ENCODE assay signal across 1 cellular context in genomic region chr12:6492838-6493579, GRCh38.
TF ChIP-seq lines count a peak whose summit lies in the region.

Gene MRPL51, minus strand, starts transcription at chr12:6493262. Its CDS starts 126 bp downstream, at chr12:6493136.

TF ChIP-seq in K562, 482 proteins besides CTCF, POLR2A, EP300 and RAD21 (continued from another document and continues in another):
- TF ChIP-seq, protein P1, sequence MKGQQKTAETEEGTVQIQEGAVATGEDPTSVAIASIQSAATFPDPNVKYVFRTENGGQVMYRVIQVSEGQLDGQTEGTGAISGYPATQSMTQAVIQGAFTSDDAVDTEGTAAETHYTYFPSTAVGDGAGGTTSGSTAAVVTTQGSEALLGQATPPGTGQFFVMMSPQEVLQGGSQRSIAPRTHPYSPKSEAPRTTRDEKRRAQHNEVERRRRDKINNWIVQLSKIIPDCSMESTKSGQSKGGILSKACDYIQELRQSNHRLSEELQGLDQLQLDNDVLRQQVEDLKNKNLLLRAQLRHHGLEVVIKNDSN (CRISPR knock-in tag; IDR thresholded peaks at IDR 0.05), result peak; percentile 32; the same call in 1 of the 2 replicates
- no peak for TF ChIP-seq ZNF717 (CRISPR knock-in tag; IDR thresholded peaks at IDR 0.05)
- TF ChIP-seq TBL1XR1 (IDR thresholded peaks at IDR 0.05; ENCODE audit: low read length in 2 of 2), result no peak
- TF ChIP-seq ZBTB17 (CRISPR knock-in tag; IDR thresholded peaks at IDR 0.05), result no peak
- peak; percentile 85 for TF ChIP-seq RBFOX2 (IDR thresholded peaks at IDR 0.05; ENCODE audit: low read depth, low read length)
- TF ChIP-seq C11orf30 (IDR thresholded peaks at IDR 0.05; ENCODE audit: low read depth), result peak; percentile 91
- TF ChIP-seq, protein P2, sequence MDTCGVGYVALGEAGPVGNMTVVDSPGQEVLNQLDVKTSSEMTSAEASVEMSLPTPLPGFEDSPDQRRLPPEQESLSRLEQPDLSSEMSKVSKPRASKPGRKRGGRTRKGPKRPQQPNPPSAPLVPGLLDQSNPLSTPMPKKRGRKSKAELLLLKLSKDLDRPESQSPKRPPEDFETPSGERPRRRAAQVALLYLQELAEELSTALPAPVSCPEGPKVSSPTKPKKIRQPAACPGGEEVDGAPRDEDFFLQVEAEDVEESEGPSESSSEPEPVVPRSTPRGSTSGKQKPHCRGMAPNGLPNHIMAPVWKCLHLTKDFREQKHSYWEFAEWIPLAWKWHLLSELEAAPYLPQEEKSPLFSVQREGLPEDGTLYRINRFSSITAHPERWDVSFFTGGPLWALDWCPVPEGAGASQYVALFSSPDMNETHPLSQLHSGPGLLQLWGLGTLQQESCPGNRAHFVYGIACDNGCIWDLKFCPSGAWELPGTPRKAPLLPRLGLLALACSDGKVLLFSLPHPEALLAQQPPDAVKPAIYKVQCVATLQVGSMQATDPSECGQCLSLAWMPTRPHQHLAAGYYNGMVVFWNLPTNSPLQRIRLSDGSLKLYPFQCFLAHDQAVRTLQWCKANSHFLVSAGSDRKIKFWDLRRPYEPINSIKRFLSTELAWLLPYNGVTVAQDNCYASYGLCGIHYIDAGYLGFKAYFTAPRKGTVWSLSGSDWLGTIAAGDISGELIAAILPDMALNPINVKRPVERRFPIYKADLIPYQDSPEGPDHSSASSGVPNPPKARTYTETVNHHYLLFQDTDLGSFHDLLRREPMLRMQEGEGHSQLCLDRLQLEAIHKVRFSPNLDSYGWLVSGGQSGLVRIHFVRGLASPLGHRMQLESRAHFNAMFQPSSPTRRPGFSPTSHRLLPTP (IDR thresholded peaks at IDR 0.05; ENCODE audit: borderline replicate concordance, extremely low read depth, insufficient read length), result no peak
- peak in 1 of 2 experiments; percentile 86; a peak in 2 of 4 replicates for TF ChIP-seq SIN3A (IDR thresholded peaks at IDR 0.05; ENCODE audit: borderline replicate concordance in 2 of 2, control insufficient read depth in 1 of 2, low read depth in 2 of 2, low read length in 2 of 2)
- TF ChIP-seq ILK (tag; IDR thresholded peaks at IDR 0.05; ENCODE audit: borderline replicate concordance, low read depth), result no peak
- TF ChIP-seq TFE3 (CRISPR knock-in tag; IDR thresholded peaks at IDR 0.05), result no peak
- TF ChIP-seq, protein P3, sequence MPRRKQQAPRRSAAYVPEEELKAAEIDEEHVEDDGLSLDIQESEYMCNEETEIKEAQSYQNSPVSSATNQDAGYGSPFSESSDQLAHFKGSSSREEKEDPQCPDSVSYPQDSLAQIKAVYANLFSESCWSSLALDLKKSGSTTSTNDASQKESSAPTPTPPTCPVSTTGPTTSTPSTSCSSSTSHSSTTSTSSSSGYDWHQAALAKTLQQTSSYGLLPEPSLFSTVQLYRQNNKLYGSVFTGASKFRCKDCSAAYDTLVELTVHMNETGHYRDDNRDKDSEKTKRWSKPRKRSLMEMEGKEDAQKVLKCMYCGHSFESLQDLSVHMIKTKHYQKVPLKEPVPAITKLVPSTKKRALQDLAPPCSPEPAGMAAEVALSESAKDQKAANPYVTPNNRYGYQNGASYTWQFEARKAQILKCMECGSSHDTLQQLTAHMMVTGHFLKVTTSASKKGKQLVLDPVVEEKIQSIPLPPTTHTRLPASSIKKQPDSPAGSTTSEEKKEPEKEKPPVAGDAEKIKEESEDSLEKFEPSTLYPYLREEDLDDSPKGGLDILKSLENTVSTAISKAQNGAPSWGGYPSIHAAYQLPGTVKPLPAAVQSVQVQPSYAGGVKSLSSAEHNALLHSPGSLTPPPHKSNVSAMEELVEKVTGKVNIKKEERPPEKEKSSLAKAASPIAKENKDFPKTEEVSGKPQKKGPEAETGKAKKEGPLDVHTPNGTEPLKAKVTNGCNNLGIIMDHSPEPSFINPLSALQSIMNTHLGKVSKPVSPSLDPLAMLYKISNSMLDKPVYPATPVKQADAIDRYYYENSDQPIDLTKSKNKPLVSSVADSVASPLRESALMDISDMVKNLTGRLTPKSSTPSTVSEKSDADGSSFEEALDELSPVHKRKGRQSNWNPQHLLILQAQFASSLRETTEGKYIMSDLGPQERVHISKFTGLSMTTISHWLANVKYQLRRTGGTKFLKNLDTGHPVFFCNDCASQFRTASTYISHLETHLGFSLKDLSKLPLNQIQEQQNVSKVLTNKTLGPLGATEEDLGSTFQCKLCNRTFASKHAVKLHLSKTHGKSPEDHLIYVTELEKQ (CRISPR knock-in tag; IDR thresholded peaks at IDR 0.05), result no peak
- TF ChIP-seq SOX6 (IDR thresholded peaks at IDR 0.05), result no peak
- TF ChIP-seq ZNF3 (CRISPR knock-in tag; IDR thresholded peaks at IDR 0.05), result no peak
- TF ChIP-seq, protein P4, sequence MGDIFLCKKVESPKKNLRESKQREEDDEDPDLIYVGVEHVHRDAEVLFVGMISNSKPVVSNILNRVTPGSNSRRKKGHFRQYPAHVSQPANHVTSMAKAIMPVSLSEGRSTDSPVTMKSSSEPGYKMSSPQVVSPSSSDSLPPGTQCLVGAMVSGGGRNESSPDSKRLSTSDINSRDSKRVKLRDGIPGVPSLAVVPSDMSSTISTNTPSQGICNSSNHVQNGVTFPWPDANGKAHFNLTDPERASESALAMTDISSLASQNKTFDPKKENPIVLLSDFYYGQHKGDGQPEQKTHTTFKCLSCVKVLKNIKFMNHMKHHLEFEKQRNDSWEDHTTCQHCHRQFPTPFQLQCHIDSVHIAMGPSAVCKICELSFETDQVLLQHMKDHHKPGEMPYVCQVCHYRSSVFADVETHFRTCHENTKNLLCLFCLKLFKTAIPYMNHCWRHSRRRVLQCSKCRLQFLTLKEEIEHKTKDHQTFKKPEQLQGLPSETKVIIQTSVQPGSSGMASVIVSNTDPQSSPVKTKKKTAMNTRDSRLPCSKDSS (IDR thresholded peaks at IDR 0.05; ENCODE audit: low read depth, partially characterized antibody), result no peak
- TF ChIP-seq ZNF398 (CRISPR knock-in tag; IDR thresholded peaks at IDR 0.05), result no peak
- TF ChIP-seq FOXP1 (CRISPR knock-in tag; IDR thresholded peaks at IDR 0.05), result peak; percentile 41; the same call in 1 of the 2 replicates
- TF ChIP-seq, protein P5, sequence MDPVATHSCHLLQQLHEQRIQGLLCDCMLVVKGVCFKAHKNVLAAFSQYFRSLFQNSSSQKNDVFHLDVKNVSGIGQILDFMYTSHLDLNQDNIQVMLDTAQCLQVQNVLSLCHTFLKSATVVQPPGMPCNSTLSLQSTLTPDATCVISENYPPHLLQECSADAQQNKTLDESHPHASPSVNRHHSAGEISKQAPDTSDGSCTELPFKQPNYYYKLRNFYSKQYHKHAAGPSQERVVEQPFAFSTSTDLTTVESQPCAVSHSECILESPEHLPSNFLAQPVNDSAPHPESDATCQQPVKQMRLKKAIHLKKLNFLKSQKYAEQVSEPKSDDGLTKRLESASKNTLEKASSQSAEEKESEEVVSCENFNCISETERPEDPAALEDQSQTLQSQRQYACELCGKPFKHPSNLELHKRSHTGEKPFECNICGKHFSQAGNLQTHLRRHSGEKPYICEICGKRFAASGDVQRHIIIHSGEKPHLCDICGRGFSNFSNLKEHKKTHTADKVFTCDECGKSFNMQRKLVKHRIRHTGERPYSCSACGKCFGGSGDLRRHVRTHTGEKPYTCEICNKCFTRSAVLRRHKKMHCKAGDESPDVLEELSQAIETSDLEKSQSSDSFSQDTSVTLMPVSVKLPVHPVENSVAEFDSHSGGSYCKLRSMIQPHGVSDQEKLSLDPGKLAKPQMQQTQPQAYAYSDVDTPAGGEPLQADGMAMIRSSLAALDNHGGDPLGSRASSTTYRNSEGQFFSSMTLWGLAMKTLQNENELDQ (CRISPR knock-in tag; IDR thresholded peaks at IDR 0.05; ENCODE audit: borderline replicate concordance), result no peak
- no peak for TF ChIP-seq KHSRP (IDR thresholded peaks at IDR 0.05)
- TF ChIP-seq CREB3 (tag; conservative IDR thresholded peaks at IDR 0.05; ENCODE audit: low read depth), result no peak
- TF ChIP-seq, protein P6, sequence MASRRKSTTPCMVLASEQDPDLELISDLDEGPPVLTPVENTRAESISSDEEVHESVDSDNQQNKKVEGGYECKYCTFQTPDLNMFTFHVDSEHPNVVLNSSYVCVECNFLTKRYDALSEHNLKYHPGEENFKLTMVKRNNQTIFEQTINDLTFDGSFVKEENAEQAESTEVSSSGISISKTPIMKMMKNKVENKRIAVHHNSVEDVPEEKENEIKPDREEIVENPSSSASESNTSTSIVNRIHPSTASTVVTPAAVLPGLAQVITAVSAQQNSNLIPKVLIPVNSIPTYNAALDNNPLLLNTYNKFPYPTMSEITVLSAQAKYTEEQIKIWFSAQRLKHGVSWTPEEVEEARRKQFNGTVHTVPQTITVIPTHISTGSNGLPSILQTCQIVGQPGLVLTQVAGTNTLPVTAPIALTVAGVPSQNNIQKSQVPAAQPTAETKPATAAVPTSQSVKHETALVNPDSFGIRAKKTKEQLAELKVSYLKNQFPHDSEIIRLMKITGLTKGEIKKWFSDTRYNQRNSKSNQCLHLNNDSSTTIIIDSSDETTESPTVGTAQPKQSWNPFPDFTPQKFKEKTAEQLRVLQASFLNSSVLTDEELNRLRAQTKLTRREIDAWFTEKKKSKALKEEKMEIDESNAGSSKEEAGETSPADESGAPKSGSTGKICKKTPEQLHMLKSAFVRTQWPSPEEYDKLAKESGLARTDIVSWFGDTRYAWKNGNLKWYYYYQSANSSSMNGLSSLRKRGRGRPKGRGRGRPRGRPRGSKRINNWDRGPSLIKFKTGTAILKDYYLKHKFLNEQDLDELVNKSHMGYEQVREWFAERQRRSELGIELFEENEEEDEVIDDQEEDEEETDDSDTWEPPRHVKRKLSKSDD (conservative IDR thresholded peaks at IDR 0.05; ENCODE audit: low read length), result no peak
- no peak for TF ChIP-seq JUNB (CRISPR knock-in tag; conservative IDR thresholded peaks at IDR 0.05)
- no peak for TF ChIP-seq CC2D1A (IDR thresholded peaks at IDR 0.05)
- no peak for TF ChIP-seq RAD51 (IDR thresholded peaks at IDR 0.05; ENCODE audit: borderline replicate concordance, low read depth)
- no peak for TF ChIP-seq ZNF316 (IDR thresholded peaks at IDR 0.05)
- no peak for TF ChIP-seq ZNF41 (CRISPR knock-in tag; conservative IDR thresholded peaks at IDR 0.05)
- TF ChIP-seq, protein P7, sequence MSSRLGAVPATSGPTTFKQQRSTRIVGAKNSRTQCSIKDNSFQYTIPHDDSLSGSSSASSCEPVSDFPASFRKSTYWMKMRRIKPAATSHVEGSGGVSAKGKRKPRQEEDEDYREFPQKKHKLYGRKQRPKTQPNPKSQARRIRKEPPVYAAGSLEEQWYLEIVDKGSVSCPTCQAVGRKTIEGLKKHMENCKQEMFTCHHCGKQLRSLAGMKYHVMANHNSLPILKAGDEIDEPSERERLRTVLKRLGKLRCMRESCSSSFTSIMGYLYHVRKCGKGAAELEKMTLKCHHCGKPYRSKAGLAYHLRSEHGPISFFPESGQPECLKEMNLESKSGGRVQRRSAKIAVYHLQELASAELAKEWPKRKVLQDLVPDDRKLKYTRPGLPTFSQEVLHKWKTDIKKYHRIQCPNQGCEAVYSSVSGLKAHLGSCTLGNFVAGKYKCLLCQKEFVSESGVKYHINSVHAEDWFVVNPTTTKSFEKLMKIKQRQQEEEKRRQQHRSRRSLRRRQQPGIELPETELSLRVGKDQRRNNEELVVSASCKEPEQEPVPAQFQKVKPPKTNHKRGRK (tag; IDR thresholded peaks at IDR 0.05), result no peak
- TF ChIP-seq RBM39 (optimal IDR thresholded peaks at IDR 0.05; ENCODE audit: low read depth, low read length), result no peak
- no peak for TF ChIP-seq BHLHE40 (IDR thresholded peaks at IDR 0.05; ENCODE audit: low read length)
- TF ChIP-seq KLF13 (tag; IDR thresholded peaks at IDR 0.05; ENCODE audit: borderline replicate concordance, low read depth), result peak; percentile 45; the same call in 1 of the 2 replicates
- peak in 1 of 2 experiments; percentile 41; a peak in 1 of 4 replicates for TF ChIP-seq SRF (CRISPR knock-in tag; IDR thresholded peaks at IDR 0.05)
- no peak for TF ChIP-seq ZNF778 (CRISPR knock-in tag; IDR thresholded peaks at IDR 0.05)
- TF ChIP-seq ZNF655 (CRISPR knock-in tag; IDR thresholded peaks at IDR 0.05), result no peak
- no peak for TF ChIP-seq PCBP2 (IDR thresholded peaks at IDR 0.05; ENCODE audit: low read depth, low read length, poor library complexity, severe bottlenecking)
- 0 out of 2 replicates have a peak, but pooled peaks have one; percentile 64 for TF ChIP-seq POLR2H (tag; IDR thresholded peaks at IDR 0.05; ENCODE audit: low read depth)
- peak; percentile 68; the same call in 1 of the 2 replicates for TF ChIP-seq GTF2E2 (tag; IDR thresholded peaks at IDR 0.05)
- no peak for TF ChIP-seq TOE1 (IDR thresholded peaks at IDR 0.05; ENCODE audit: borderline replicate concordance)
- TF ChIP-seq TOE1 (CRISPR knock-in tag; IDR thresholded peaks at IDR 0.05; ENCODE audit: borderline replicate concordance, low read depth), result no peak
